In genomic region chr6:21597706-21598273, GRCh38 we compare ENCODE assay signal across 8 cellular contexts. TPM values are rescaled to one million over a fixed set of nuclear protein-coding genes. Genes with fewer than 3 reads are reported as not detected.
A peak's percentile ranks its signal among the peaks of the same experiment; 100 is the strongest.
DNase-seq lines count a peak whose midpoint lies in the region; ATAC-seq and TF ChIP-seq lines count a peak whose summit lies in the region.

No MANE protein-coding gene starts in this region.

- peak overlapping the region; percentile 60 for H3K9ac ChIP-seq in mucosa of stomach (ENCODE audit: low read length)

- H3K27me3 ChIP-seq in mucosa of stomach (ENCODE audit: control insufficient read depth, insufficient read depth, low read length) = no peaks in the 10 kb centered on the region

- no peaks in the 10 kb centered on the region for H3K9me3 ChIP-seq in mucosa of stomach (ENCODE audit: control insufficient read depth, low read length)

- peak overlapping the region; percentile 81 for H3K4me3 ChIP-seq in AG10803 (ENCODE audit: low read length)
- H3K4me3 ChIP-seq in Jurkat, Clone E6-1 (ENCODE audit: low read length) = peak overlapping the region; percentile 91
- peak overlapping the region; percentile 95 for H3K4me3 ChIP-seq in choroid plexus epithelial cell (ENCODE audit: low read depth, low read length)
- peak overlapping the region; percentile 37 for H3K4me3 ChIP-seq in mucosa of stomach (ENCODE audit: low read length)

- no peak for ATAC-seq in GM21825 (IDR thresholded peaks at IDR 0.05; ENCODE audit: unreplicated experiment)

- H3K4me1 ChIP-seq in mucosa of stomach (ENCODE audit: control insufficient read depth, insufficient read depth, low read length) = peaks cover 14% of the 10 kb centered on the region

- H3K36me3 ChIP-seq in mucosa of stomach (ENCODE audit: control insufficient read depth, insufficient read depth, low read length) = no peaks in the 10 kb centered on the region

- peak; percentile 40 for DNase-seq in AG10803 (ENCODE audit: low read depth)
- no peak for DNase-seq in Jurkat, Clone E6-1 (ENCODE audit: low read depth, low spot score)
- DNase-seq in choroid plexus epithelial cell (ENCODE audit: low read depth) = peak; percentile 52
- DNase-seq in NCI-H510A treated with DMSO at 0.1 percent for 48 hours (lab: John Stamatoyannopoulos, UW) = no peak
- no peak for DNase-seq in OCI-M1 (lab: John Stamatoyannopoulos, UW)
- DNase-seq in posterior vena cava (ENCODE audit: low spot score) = no peak

- TF ChIP-seq CTCF in AG10803 (conservative IDR thresholded peaks at IDR 0.05; ENCODE audit: low read length) = no peak
- no peak for TF ChIP-seq CTCF in choroid plexus epithelial cell (conservative IDR thresholded peaks at IDR 0.05; ENCODE audit: low read depth, low read length)

- intact Hi-C loops in posterior vena cava (cut with DNase I) = no loop called here

RNA-seq across cellular contexts. Expression of gene SOX4, which starts 4.2 kb away (rescaled TPM):
- polyA plus RNA-seq in Jurkat, Clone E6-1 (2012; ENCODE audit: insufficient read depth, insufficient read length) = 59.2 TPM
- total RNA-seq in posterior vena cava = 10 to 100 TPM in 1 of 2 donors, 1 to 10 TPM in 1; 7.4 to 10.3 TPM

Comparison
In these comparisons a context has a peak if more than half of its experiments do, and no peak if none do; other contexts are left out.
1. DNase-seq: peak in AG10803 (single experiment) and choroid plexus epithelial cell (single experiment); none in Jurkat, Clone E6-1 (single experiment), NCI-H510A treated with DMSO at 0.1 percent for 48 hours (single experiment), OCI-M1 (single experiment) and posterior vena cava (single experiment).
2. H3K4me3 ChIP-seq: peak in every context shown above with its lines; median percentile 95 in choroid plexus epithelial cell; 91 in Jurkat, Clone E6-1; 81 in AG10803; 37 in mucosa of stomach.